Comparison of ENCODE assay signal across 6 cellular contexts in the genomic region with DNA sequence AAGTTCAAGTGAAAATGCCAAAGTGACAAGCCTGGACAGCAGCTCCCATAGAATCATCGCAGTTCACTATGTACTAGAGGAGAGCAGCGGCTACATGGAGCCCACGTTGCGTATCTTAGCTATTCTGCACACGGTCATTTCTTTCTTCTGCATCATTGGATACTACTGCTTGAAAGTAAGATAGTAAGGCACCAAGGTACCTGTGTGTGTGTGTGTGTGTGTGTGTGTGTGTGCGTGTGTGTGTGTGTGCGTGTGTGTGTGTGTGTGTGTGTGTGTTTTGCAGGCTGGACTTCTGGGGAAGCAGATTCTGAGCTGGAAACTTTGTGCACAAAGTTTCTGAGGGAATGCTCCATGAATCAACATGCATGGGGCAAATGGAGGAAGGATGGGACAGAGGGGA.
"Had no signal": no experiment of that assay in that cellular context is flagged by ENCODE, and none has a peak within 500 bp of the region (broad histone marks: within the 10 kb centered on the region; RNA-seq: fewer than 3 reads in every experiment).

No MANE protein-coding gene starts in this region.

- H3K27ac ChIP-seq: HL-60 had no signal

- DNase-seq: H9, HCEC 1CT, HFFc6 had no signal

- ATAC-seq: GM23338, HepG2 had no signal

- H3K4me3 ChIP-seq: GM23338 had no signal

- H3K4me2 ChIP-seq: GM23338 had no signal

- H2AFZ ChIP-seq: GM23338 had no signal
